ENCODE assay signal across 14 cellular contexts in the genomic region with DNA sequence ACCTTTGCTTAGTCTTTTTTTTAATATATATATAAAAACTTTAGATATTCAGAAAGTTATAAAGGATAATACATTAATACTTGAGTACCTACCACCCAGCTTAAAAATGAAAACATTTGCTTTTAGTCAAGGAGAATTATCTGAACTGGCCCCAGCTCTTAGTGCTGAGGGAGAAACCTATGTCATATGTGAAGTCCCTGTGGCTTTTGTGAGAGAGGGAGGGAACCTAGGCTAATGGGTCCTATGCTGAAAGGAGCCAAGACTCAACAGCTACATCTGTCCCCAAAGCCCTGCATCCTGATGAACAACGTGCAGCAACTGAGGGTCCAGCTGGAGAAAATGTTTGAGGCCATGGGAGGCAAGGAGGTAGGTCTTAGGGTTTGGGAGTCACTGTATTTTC.
DNase-seq lines count a peak whose midpoint lies in the region; ATAC-seq and TF ChIP-seq lines count a peak whose summit lies in the region.
"Had no signal": no experiment of that assay in that cellular context is flagged by ENCODE, and none has a peak within 500 bp of the region (broad histone marks: within the 10 kb centered on the region; RNA-seq: fewer than 3 reads in every experiment).

No MANE protein-coding gene starts in this region.

- H3K9me3 ChIP-seq in IMR-90 (ENCODE audit: control insufficient read depth, insufficient read depth, low read length) (no peaks in the 10 kb centered on the region), esophagus muscularis mucosa (no peaks in the 10 kb centered on the region), trophoblast cell (ENCODE audit: insufficient read depth, low read depth, low read length) (no peaks in the 10 kb centered on the region)
- H3K9me3 ChIP-seq: BE2C, Caco-2, HAP-1 had no signal

- no TSS peak for BruUV-seq in IMR-90 (replicated peaks; lab: Mats Ljungman, UMichigan)

- H2AFZ ChIP-seq in IMR-90 (replicated peaks; ENCODE audit: low read length, poor library complexity) (no peak overlapping the region), trophoblast cell (ENCODE audit: insufficient read depth, low read length, poor library complexity) (no peak overlapping the region)
- H2AFZ ChIP-seq: GM23248 had no signal

- CTCF ChIA-PET in IMR-90 (lab: Yijun Ruan, JAX), result interaction anchor here (1.0 kb wide), 1 partner anchor 281 kb away, joined by 3 read pairs; no protein-coding TSS in a partner anchor

- H3K36me3 ChIP-seq in IMR-90 (ENCODE audit: control insufficient read depth, insufficient read depth, low read length) (peaks cover 19% of the 10 kb centered on the region), esophagus muscularis mucosa (peaks cover 56 to 96% (median 88%) of the 10 kb centered on the region in 4 donors), trophoblast cell (ENCODE audit: control insufficient read depth in 1 of 2, insufficient read depth in 2 of 2, low read length in 2 of 2) (peaks cover 5 to 7% of the 10 kb centered on the region in 2 experiments)

- H2BK12ac ChIP-seq in trophoblast cell (ENCODE audit: low read length), result no peak overlapping the region

- peak; percentile 79 for ATAC-seq in stimulated activated naive CD8-positive, alpha-beta T cell treated with anti-CD3 and anti-CD28 coated beads, Interleukin-15, amount 100 ng/mL, for 72 hours
- ATAC-seq in stimulated activated naive CD8-positive, alpha-beta T cell treated with anti-CD3 and anti-CD28 coated beads, Interleukin-15, Interleukin-2, amounts not matched to agents 100 U/mL and 50 U/mL, for 24 hours, result no peak
- no peak for ATAC-seq in IMR-90 (ENCODE audit: low read depth)

- H3K27me3 ChIP-seq in IMR-90 (ENCODE audit: control insufficient read depth, insufficient read depth, low read length) (no peaks in the 10 kb centered on the region), esophagus muscularis mucosa (no peaks in the 10 kb centered on the region), trophoblast cell (ENCODE audit: insufficient read depth, low read length) (no peaks in the 10 kb centered on the region)
- H3K27me3 ChIP-seq: BE2C had no signal

- DNase-seq in stimulated activated naive CD8-positive, alpha-beta T cell treated with anti-CD3 and anti-CD28 coated beads, Interleukin-15, amount 100 ng/mL, for 72 hours, result no peak
- DNase-seq in stimulated activated naive CD8-positive, alpha-beta T cell treated with anti-CD3 and anti-CD28 coated beads, Interleukin-15, Interleukin-2, amounts not matched to agents 100 U/mL and 50 U/mL, for 24 hours, result no peak
- DNase-seq in IMR-90 (no peak), esophagus muscularis mucosa (ENCODE audit: extremely low spot score) (peak; percentile 47), trophoblast cell (no peak)
- DNase-seq in activated CD4-positive, alpha-beta T cell treated with anti-CD3 and anti-CD28 coated beads, Interleukin-2, amount 10 ng/mL, durations not matched to agents 24 days and 14 days, result no peak
- no peak for DNase-seq in NK-92 treated with Interleukin-12 subunit alpha and Interleukin-12 subunit beta, amount 100 ng/mL, for 24 hours (lab: John Stamatoyannopoulos, UW)
- DNase-seq: ACHN; BE2C; C1 segment of cervical spinal cord; Caco-2; CD4-positive, alpha-beta T cell; GM23248 had no signal

- H4K5ac ChIP-seq in IMR-90 (ENCODE audit: low read depth, low read length), result no peak overlapping the region

- POLR2A ChIA-PET in IMR-90 (lab: Charles Lee; ENCODE audit: unreplicated experiment), result no interaction called here

- in situ Hi-C loops in IMR-90 (cut with MboI; ENCODE audit: low sequenced_read_pairs), result no loop called here

- H3K4me3 ChIP-seq in IMR-90 (ENCODE audit: insufficient read depth, low read depth, low read length), result no peak overlapping the region
- no peak overlapping the region for H3K4me3 ChIP-seq in esophagus muscularis mucosa
- no peak overlapping the region for H3K4me3 ChIP-seq in trophoblast cell (ENCODE audit: low read depth, low read length)
- H3K4me3 ChIP-seq: GM23248, HAP-1 had no signal

- H2AK9ac ChIP-seq in IMR-90 (replicated peaks; ENCODE audit: low read depth, low read length, poor library complexity), result peak overlapping the region; percentile 25

- H2AK5ac ChIP-seq in IMR-90 (ENCODE audit: low read depth, low read length), result no peak overlapping the region
- H2AK5ac ChIP-seq in trophoblast cell (ENCODE audit: low read length), result no peak overlapping the region

- H2BK120ac ChIP-seq in IMR-90 (ENCODE audit: low read depth, low read length) (no peak overlapping the region), trophoblast cell (ENCODE audit: insufficient read depth, low read length, poor library complexity) (no peak overlapping the region)

- H3K27me3 Mint-ChIP-seq in stimulated activated naive CD8-positive, alpha-beta T cell treated with anti-CD3 and anti-CD28 coated beads, Interleukin-15, amount 100 ng/mL, for 72 hours, result peaks cover 6% of the 10 kb centered on the region
- peaks cover 2% of the 10 kb centered on the region for H3K27me3 Mint-ChIP-seq in activated CD4-positive, alpha-beta T cell treated with anti-CD3 and anti-CD28 coated beads, Interleukin-2, amount 10 ng/mL, durations not matched to agents 24 days and 14 days
- H3K27me3 Mint-ChIP-seq: CD4-positive, alpha-beta T cell had no signal

- H3K18ac ChIP-seq in IMR-90 (ENCODE audit: low read depth, low read length), result no peak overlapping the region
- no peak overlapping the region for H3K18ac ChIP-seq in trophoblast cell (ENCODE audit: low read length)

- H3K36me3 Mint-ChIP-seq in activated CD4-positive, alpha-beta T cell treated with anti-CD3 and anti-CD28 coated beads, Interleukin-2, amount 10 ng/mL, durations not matched to agents 24 days and 14 days (ENCODE audit: low read depth), result no peaks in the 10 kb centered on the region

- TF ChIP-seq RAD21 in IMR-90 (IDR thresholded peaks at IDR 0.05; ENCODE audit: low read length), result no peak

- H4K91ac ChIP-seq in IMR-90 (ENCODE audit: insufficient read depth, low read depth, low read length) (no peak overlapping the region), trophoblast cell (ENCODE audit: low read depth, low read length) (no peak overlapping the region)

- H3K79me1 ChIP-seq in IMR-90 (ENCODE audit: low read depth in 1 of 2, low read length in 2 of 2), result no peaks in the 10 kb centered on the region
- no peaks in the 10 kb centered on the region for H3K79me1 ChIP-seq in trophoblast cell (ENCODE audit: low read length)

- H3K23ac ChIP-seq in IMR-90 (ENCODE audit: low read depth, low read length), result no peak overlapping the region
- H3K23ac ChIP-seq in trophoblast cell (ENCODE audit: low read length), result no peak overlapping the region

- no peak overlapping the region for H3K56ac ChIP-seq in IMR-90 (ENCODE audit: extremely low read depth, insufficient read depth, low read length)

- H2BK20ac ChIP-seq in IMR-90 (ENCODE audit: low read depth, low read length), result no peak overlapping the region

- dilution Hi-C loops in IMR-90 (cut with HindIII; ENCODE audit: low sequenced_read_pairs, unreplicated experiment), result no loop called here

- no peaks in the 10 kb centered on the region for H3K79me2 ChIP-seq in trophoblast cell (ENCODE audit: control insufficient read depth, insufficient read depth, low read length, poor library complexity)

- H4K8ac ChIP-seq in IMR-90 (ENCODE audit: low read depth in 2 of 2, low read length in 2 of 2), result no peak overlapping the region
- no peak overlapping the region for H4K8ac ChIP-seq in trophoblast cell (ENCODE audit: low read depth, low read length)

- H3K4me2 ChIP-seq in IMR-90 (ENCODE audit: low read depth, low read length) (no peak overlapping the region), trophoblast cell (ENCODE audit: low read length) (no peak overlapping the region)

- H2BK15ac ChIP-seq in IMR-90 (ENCODE audit: low read depth, low read length), result no peak overlapping the region

- no CpG with 5 or more reads among the region's 1 CpG for WGBS in IMR-90 (ENCODE audit: extremely low coverage in 2 of 2, insufficient read length in 1 of 2), 2 experiments
- WGBS in esophagus muscularis mucosa, result 100% methylated on average over 1 of the region's 1 CpG
- no CpG with 5 or more reads among the region's 1 CpG for WGBS in trophoblast cell (ENCODE audit: extremely low coverage, insufficient coverage, insufficient read length)

- no peaks in the 10 kb centered on the region for H3K4me1 ChIP-seq in IMR-90 (ENCODE audit: control insufficient read depth, insufficient read depth, low read length)
- no peaks in the 10 kb centered on the region for H3K4me1 ChIP-seq in esophagus muscularis mucosa
- H3K4me1 ChIP-seq in trophoblast cell (ENCODE audit: control insufficient read depth in 1 of 2, insufficient read depth in 2 of 2, low read length in 2 of 2), result no peaks in the 10 kb centered on the region
- H3K4me1 ChIP-seq: BE2C, Caco-2 had no signal

- peak overlapping the region in 1 of 2 donors; percentile 71 for H3K27ac Mint-ChIP-seq in stimulated activated naive CD8-positive, alpha-beta T cell treated with anti-CD3 and anti-CD28 coated beads, Interleukin-15, amount 100 ng/mL, for 72 hours
- no peak overlapping the region for H3K27ac Mint-ChIP-seq in activated CD4-positive, alpha-beta T cell treated with anti-CD3 and anti-CD28 coated beads, Interleukin-2, amount 10 ng/mL, durations not matched to agents 24 days and 14 days
- H3K27ac Mint-ChIP-seq: CD4-positive, alpha-beta T cell had no signal

- peaks cover 2% of the 10 kb centered on the region; the same call in 1 of the 2 replicates for H3K9me1 ChIP-seq in IMR-90 (ENCODE audit: insufficient read depth, low read length)

- intact Hi-C loops in IMR-90 (cut with micrococcal nuclease) (no loop called here), esophagus muscularis mucosa (cut with DNase I) (no loop called here)
- intact Hi-C loops in activated CD4-positive, alpha-beta T cell treated with anti-CD3 and anti-CD28 coated beads, Interleukin-2, amount 10 ng/mL, durations not matched to agents 24 days and 14 days (cut with micrococcal nuclease), result no loop called here

- H3K9ac ChIP-seq in IMR-90 (ENCODE audit: low read depth, low read length) (no peak overlapping the region), trophoblast cell (ENCODE audit: low read length) (no peak overlapping the region)
- H3K9ac ChIP-seq: GM23248 had no signal

- H3K4ac ChIP-seq in IMR-90 (ENCODE audit: low read depth, low read length), result no peak overlapping the region
- no peak overlapping the region for H3K4ac ChIP-seq in trophoblast cell (ENCODE audit: low read depth, low read length)

- no peak for TF ChIP-seq POLR2A in IMR-90 (IDR thresholded peaks at IDR 0.05; ENCODE audit: low read depth, low read length)
- TF ChIP-seq POLR2A in esophagus muscularis mucosa (IDR thresholded peaks at IDR 0.05; ENCODE audit: low read depth), result no peak

- H2BK5ac ChIP-seq in IMR-90 (ENCODE audit: low read depth, low read length, poor library complexity, severe bottlenecking) (no peak overlapping the region), trophoblast cell (ENCODE audit: low read depth, low read length, poor library complexity) (no peak overlapping the region)

- H4K20me1 ChIP-seq in IMR-90 (ENCODE audit: insufficient read depth, low read length), result no peaks in the 10 kb centered on the region

- peaks cover 12% of the 10 kb centered on the region for H3K4me1 Mint-ChIP-seq in stimulated activated naive CD8-positive, alpha-beta T cell treated with anti-CD3 and anti-CD28 coated beads, Interleukin-15, amount 100 ng/mL, for 72 hours
- H3K4me1 Mint-ChIP-seq in activated CD4-positive, alpha-beta T cell treated with anti-CD3 and anti-CD28 coated beads, Interleukin-2, amount 10 ng/mL, durations not matched to agents 24 days and 14 days, result no peaks in the 10 kb centered on the region

- peak overlapping the region in 1 of 2 donors; percentile 29 for H3K4me3 Mint-ChIP-seq in stimulated activated naive CD8-positive, alpha-beta T cell treated with anti-CD3 and anti-CD28 coated beads, Interleukin-15, amount 100 ng/mL, for 72 hours
- no peak overlapping the region for H3K4me3 Mint-ChIP-seq in activated CD4-positive, alpha-beta T cell treated with anti-CD3 and anti-CD28 coated beads, Interleukin-2, amount 10 ng/mL, durations not matched to agents 24 days and 14 days
- H3K4me3 Mint-ChIP-seq: CD4-positive, alpha-beta T cell had no signal

- no peak for TF ChIP-seq CTCF in IMR-90 (conservative IDR thresholded peaks at IDR 0.05; ENCODE audit: low read depth, low read length)
- TF ChIP-seq CTCF in esophagus muscularis mucosa (IDR thresholded peaks at IDR 0.05), result no peak

- H4K12ac ChIP-seq in trophoblast cell (ENCODE audit: low read depth, low read length), result no peak overlapping the region

- TF ChIP-seq EP300 in esophagus muscularis mucosa (IDR thresholded peaks at IDR 0.05), result no peak

- H3K27ac ChIP-seq in IMR-90 (ENCODE audit: insufficient read depth, low read length) (no peak overlapping the region), esophagus muscularis mucosa (replicated peaks in 1 of 4) (no peak overlapping the region), trophoblast cell (ENCODE audit: low read depth, low read length) (no peak overlapping the region)
- H3K27ac ChIP-seq: GM23248 had no signal

- no peaks in the 10 kb centered on the region for H3K9me3 Mint-ChIP-seq in stimulated activated naive CD8-positive, alpha-beta T cell treated with anti-CD3 and anti-CD28 coated beads, Interleukin-15, amount 100 ng/mL, for 72 hours
- H3K9me3 Mint-ChIP-seq in activated CD4-positive, alpha-beta T cell treated with anti-CD3 and anti-CD28 coated beads, Interleukin-2, amount 10 ng/mL, durations not matched to agents 24 days and 14 days, result no peaks in the 10 kb centered on the region
- H3K9me3 Mint-ChIP-seq: CD4-positive, alpha-beta T cell had no signal

- no peak overlapping the region for H3K14ac ChIP-seq in IMR-90 (replicated peaks; ENCODE audit: low read depth, low read length)
- H3K14ac ChIP-seq in trophoblast cell (ENCODE audit: low read length), result no peak overlapping the region
